Comparison of ENCODE assay signal across 14 cellular contexts in the genomic region with DNA sequence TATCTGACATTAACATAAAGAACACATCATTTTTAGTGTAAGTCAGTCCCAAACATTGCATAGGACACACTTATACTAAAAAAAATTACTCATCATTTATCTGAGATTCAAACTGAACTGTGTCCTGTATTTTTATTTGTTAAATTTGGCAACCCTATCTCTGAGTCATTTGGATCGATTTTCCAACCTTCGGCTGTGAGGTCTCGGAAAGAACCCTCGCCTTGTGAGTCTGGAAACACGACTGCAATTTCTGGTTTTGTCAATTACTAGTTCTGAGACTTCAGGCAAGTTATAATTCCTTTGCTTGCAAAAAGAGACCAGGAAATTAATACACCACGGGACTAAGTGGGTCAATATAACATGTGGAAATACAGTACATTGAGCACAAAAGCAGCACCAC. TPM values are rescaled to one million over a fixed set of nuclear protein-coding genes. Genes with fewer than 3 reads are reported as not detected.
DNase-seq lines count a peak whose midpoint lies in the region; ATAC-seq and TF ChIP-seq lines count a peak whose summit lies in the region.
"Had no signal": no experiment of that assay in that cellular context is flagged by ENCODE, and none has a peak within 500 bp of the region (broad histone marks: within the 10 kb centered on the region; RNA-seq: fewer than 3 reads in every experiment).

No MANE protein-coding gene starts in this region.

- peak; percentile 30 for DNase-seq in MG63
- peak; percentile 33 for DNase-seq in dedifferentiated amniotic fluid mesenchymal stem cell (ENCODE audit: extremely low spot score)
- DNase-seq in mesothelial cell of epicardium (ENCODE audit: low spot score in 2 of 2, unreplicated experiment in 2 of 2): no peak
- DNase-seq in type B pancreatic cell (ENCODE audit: extremely low spot score, unreplicated experiment): no peak
- DNase-seq in activated naive CD4-positive, alpha-beta T cell treated with anti-CD3 and anti-CD28 coated beads, Interleukin-2, amount 10 ng/mL, durations not matched to agents 7 days and 5 days: no peak
- DNase-seq in posterior vena cava (ENCODE audit: low spot score): no peak
- DNase-seq: activated CD8-positive, alpha-beta memory T cell treated with anti-CD3 and anti-CD28 coated beads, Interleukin-2, amount 50 U/mL, for 48 hours; effector memory CD8-positive, alpha-beta T cell; GF-D8; NCI-H2227 treated with DMSO at 0.1 percent for 48 hours; stimulated activated CD4-positive, alpha-beta T cell treated with anti-CD3 and anti-CD28 coated beads, Interleukin-4, amount 100 ng/mL, for 4 hours; T-helper 17 cell had no signal

- H3K4me1 Mint-ChIP-seq in mesothelial cell of epicardium: peaks cover 58% of the 10 kb centered on the region
- H3K4me1 Mint-ChIP-seq in type B pancreatic cell (ENCODE audit: unreplicated experiment): peaks cover 33% of the 10 kb centered on the region
- no peaks in the 10 kb centered on the region for H3K4me1 Mint-ChIP-seq in activated naive CD4-positive, alpha-beta T cell treated with anti-CD3 and anti-CD28 coated beads, Interleukin-2, amount 10 ng/mL, durations not matched to agents 7 days and 5 days
- H3K4me1 Mint-ChIP-seq: T-helper 17 cell had no signal

- intact Hi-C loops in posterior vena cava (cut with DNase I): no loop called here

- H3K9me3 ChIP-seq in MG63: no peaks in the 10 kb centered on the region

- CTCF ChIA-PET in activated naive CD4-positive, alpha-beta T cell treated with anti-CD3 and anti-CD28 coated beads, Interleukin-2, amount 10 ng/mL, durations not matched to agents 7 days and 5 days (lab: Charles Lee): no interaction called here

- peaks cover 31% of the 10 kb centered on the region for H3K36me3 ChIP-seq in MG63

- H3K4me3 Mint-ChIP-seq in mesothelial cell of epicardium (no peak overlapping the region), type B pancreatic cell (no peak overlapping the region)
- H3K4me3 Mint-ChIP-seq in activated naive CD4-positive, alpha-beta T cell treated with anti-CD3 and anti-CD28 coated beads, Interleukin-2, amount 10 ng/mL, durations not matched to agents 7 days and 5 days: no peak overlapping the region
- H3K4me3 Mint-ChIP-seq: effector memory CD8-positive, alpha-beta T cell; T-helper 17 cell had no signal

- no peak overlapping the region for H3K4me3 ChIP-seq in MG63

- no peaks in the 10 kb centered on the region for H3K27me3 ChIP-seq in MG63

- H3K9me3 Mint-ChIP-seq in mesothelial cell of epicardium (no peaks in the 10 kb centered on the region), type B pancreatic cell (no peaks in the 10 kb centered on the region)
- H3K9me3 Mint-ChIP-seq in activated naive CD4-positive, alpha-beta T cell treated with anti-CD3 and anti-CD28 coated beads, Interleukin-2, amount 10 ng/mL, durations not matched to agents 7 days and 5 days: no peaks in the 10 kb centered on the region
- H3K9me3 Mint-ChIP-seq: effector memory CD8-positive, alpha-beta T cell had no signal

- H3K36me3 Mint-ChIP-seq in mesothelial cell of epicardium (no peaks in the 10 kb centered on the region), type B pancreatic cell (peaks cover 2% of the 10 kb centered on the region)
- H3K36me3 Mint-ChIP-seq in activated naive CD4-positive, alpha-beta T cell treated with anti-CD3 and anti-CD28 coated beads, Interleukin-2, amount 10 ng/mL, durations not matched to agents 7 days and 5 days: no peaks in the 10 kb centered on the region

- H3K27ac Mint-ChIP-seq in mesothelial cell of epicardium: peak overlapping the region; percentile 91
- H3K27ac Mint-ChIP-seq in type B pancreatic cell: peak overlapping the region; percentile 77
- H3K27ac Mint-ChIP-seq in activated naive CD4-positive, alpha-beta T cell treated with anti-CD3 and anti-CD28 coated beads, Interleukin-2, amount 10 ng/mL, durations not matched to agents 7 days and 5 days: no peak overlapping the region
- H3K27ac Mint-ChIP-seq: effector memory CD8-positive, alpha-beta T cell; T-helper 17 cell had no signal

- TF ChIP-seq CTCF in mesothelial cell of epicardium (IDR thresholded peaks at IDR 0.05; ENCODE audit: unreplicated experiment) (no peak), type B pancreatic cell (conservative IDR thresholded peaks at IDR 0.05) (no peak)

- no peaks in the 10 kb centered on the region for H3K27me3 Mint-ChIP-seq in mesothelial cell of epicardium (ENCODE audit: low read depth)
- H3K27me3 Mint-ChIP-seq in type B pancreatic cell: no peaks in the 10 kb centered on the region
- H3K27me3 Mint-ChIP-seq in activated naive CD4-positive, alpha-beta T cell treated with anti-CD3 and anti-CD28 coated beads, Interleukin-2, amount 10 ng/mL, durations not matched to agents 7 days and 5 days: peaks cover 12% of the 10 kb centered on the region
- H3K27me3 Mint-ChIP-seq: T-helper 17 cell had no signal

- ATAC-seq in HG03521 (IDR thresholded peaks at IDR 0.05; ENCODE audit: unreplicated experiment): no peak
- no peak for ATAC-seq in GM18511 (IDR thresholded peaks at IDR 0.05; ENCODE audit: unreplicated experiment)
- ATAC-seq: effector memory CD8-positive, alpha-beta T cell; T-helper 17 cell had no signal

RNA-seq across cellular contexts. Expression of a gene that starts 14.0 kb away (rescaled TPM):
- total RNA-seq in MG63 (2014; rRNA removed; shearing (Covaris generic); ENCODE audit: low replicate concordance): 61.4 and 68.0 TPM in 2 replicates
- total RNA-seq in mesothelial cell of epicardium (14.0 to 18.5 TPM (median 14.1 TPM) in 3 replicates), type B pancreatic cell (ENCODE audit: low replicate concordance) (21.7 and 52.9 TPM in 2 replicates), posterior vena cava (10 to 100 TPM; 27.7 to 47.3 TPM)
- total RNA-seq: T-helper 17 cell had no signal

Comparison
In these comparisons a context has a peak if more than half of its experiments do, and no peak if none do; other contexts are left out.
1. DNase-seq: peak in MG63 (single experiment) and dedifferentiated amniotic fluid mesenchymal stem cell (single experiment); none in mesothelial cell of epicardium (0 of 2), type B pancreatic cell (single experiment), activated naive CD4-positive, alpha-beta T cell treated with anti-CD3 and anti-CD28 coated beads, Interleukin-2, amount 10 ng/mL, durations not matched to agents 7 days and 5 days (single experiment) and posterior vena cava (single experiment).